23 cellular contexts compared by ENCODE assay signal in the genomic region with DNA sequence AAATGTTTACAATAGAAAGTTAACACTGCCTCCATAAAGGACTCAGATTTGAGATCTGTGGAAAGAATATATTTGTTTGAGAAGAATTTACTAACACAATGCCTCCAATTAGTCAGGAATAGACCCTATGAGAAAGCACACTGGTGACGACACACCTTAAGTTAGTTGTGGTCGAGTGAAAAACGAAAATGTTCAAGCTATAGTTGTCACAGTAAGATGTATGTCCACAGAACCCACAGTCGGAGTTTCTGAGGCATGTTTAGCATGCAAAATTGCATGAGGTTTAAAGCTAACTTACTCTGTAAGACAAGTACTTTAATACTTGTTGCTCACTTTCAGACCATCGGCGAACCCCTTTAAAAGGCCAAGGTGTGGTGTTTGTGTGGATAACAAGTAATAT.
"Had no signal": no experiment of that assay in that cellular context is flagged by ENCODE, and none has a peak within 500 bp of the region (broad histone marks: within the 10 kb centered on the region; RNA-seq: fewer than 3 reads in every experiment).

No MANE protein-coding gene starts in this region.

- DNase-seq: KBM-7, MV-4-11, NCI-H1048, NCI-H1105, NCI-H1417, NCI-H1436 treated with DMSO at 0.1 percent for 48 hours, NCI-H1694, NCI-H187 treated with DMSO at 0.1 percent for 48 hours, NCI-H2029 treated with DMSO at 0.1 percent for 48 hours, NCI-H2171 treated with DMSO at 0.1 percent for 48 hours, NCI-H345, NCI-H446 treated with DMSO at 0.1 percent for 48 hours, NCI-H510A treated with DMSO at 0.1 percent for 48 hours, NCI-H526, NCI-H82, Right ventricle myocardium superior, RPMI8226, SIG-M5 had no signal

- H3K27me3 ChIP-seq: SJSA1 had no signal

- H3K27ac ChIP-seq: HL-60, SJSA1, SK-N-MC had no signal

- FAIRE-seq: HTR-8/SVneo, RCC 7860 had no signal

- H3K36me3 ChIP-seq: SJSA1 had no signal

- H3K4me3 ChIP-seq: SJSA1, SK-N-MC had no signal

- H3K9me3 ChIP-seq: SJSA1 had no signal
